Comparison of ENCODE assay signal across 18 cellular contexts in genomic region chr13:105616313-105617075, GRCh38.
A peak's percentile ranks its signal among the peaks of the same experiment; 100 is the strongest.
DNase-seq lines count a peak whose midpoint lies in the region; ATAC-seq and TF ChIP-seq lines count a peak whose summit lies in the region.
"Had no signal": no experiment of that assay in that cellular context is flagged by ENCODE, and none has a peak within 500 bp of the region (broad histone marks: within the 10 kb centered on the region; RNA-seq: fewer than 3 reads in every experiment).

No MANE protein-coding gene starts in this region.

- no peaks in the 10 kb centered on the region for H3K79me2 ChIP-seq in PC-9 (ENCODE audit: low read depth)

- peaks cover 10% of the 10 kb centered on the region for H3K4me1 Mint-ChIP-seq in nephron
- peaks cover 25% of the 10 kb centered on the region for H3K4me1 Mint-ChIP-seq in chondrocyte (ENCODE audit: low read depth)
- H3K4me1 Mint-ChIP-seq: B cell had no signal

- H3K4me3 Mint-ChIP-seq in nephron (no peak overlapping the region), chondrocyte (ENCODE audit: unreplicated experiment) (no peak overlapping the region)
- H3K4me3 Mint-ChIP-seq: B cell; CD4-positive, alpha-beta T cell; H9 had no signal

- BruUV-seq in PC-9 (replicated peaks; lab: Mats Ljungman, UMichigan): no TSS peak

- H3K36me3 Mint-ChIP-seq in nephron (ENCODE audit: low read depth) (no peaks in the 10 kb centered on the region), chondrocyte (ENCODE audit: low read depth) (no peaks in the 10 kb centered on the region)

- no peaks in the 10 kb centered on the region for H3K9me3 Mint-ChIP-seq in nephron
- H3K9me3 Mint-ChIP-seq in chondrocyte (ENCODE audit: low read depth): peaks cover 2% of the 10 kb centered on the region
- H3K9me3 Mint-ChIP-seq: CD4-positive, alpha-beta T cell; H9 had no signal

- no peak for ATAC-seq in HG03196 (IDR thresholded peaks at IDR 0.05; ENCODE audit: unreplicated experiment)

- H3K27ac ChIP-seq in PC-9: no peak overlapping the region

- H2AFZ ChIP-seq in PC-9: no peak overlapping the region

- H3K27ac Mint-ChIP-seq in nephron: peak overlapping the region in 2 of 3 experiments; percentile 22 to 34
- no peak overlapping the region for H3K27ac Mint-ChIP-seq in chondrocyte (ENCODE audit: unreplicated experiment)
- H3K27ac Mint-ChIP-seq: B cell; CD4-positive, alpha-beta T cell; H9 had no signal

- H3K27me3 ChIP-seq in PC-9 (ENCODE audit: insufficient read depth, low read depth): no peaks in the 10 kb centered on the region
- H3K27me3 ChIP-seq: MG63 had no signal

- no peak overlapping the region for H3K4me2 ChIP-seq in PC-9

- TF ChIP-seq CTCF in astrocyte of the spinal cord (IDR thresholded peaks at IDR 0.05; ENCODE audit: low read depth, low read length) (no peak), nephron (IDR thresholded peaks at IDR 0.05; ENCODE audit: unreplicated experiment in 3 of 3) (no peak), PC-9 (conservative IDR thresholded peaks at IDR 0.05) (no peak), chondrocyte (IDR thresholded peaks at IDR 0.05) (no peak)

- no peaks in the 10 kb centered on the region for H3K9me2 ChIP-seq in PC-9 (ENCODE audit: insufficient read depth)

- H3K4me3 ChIP-seq in astrocyte of the spinal cord (ENCODE audit: low read depth, low read length): no peak overlapping the region
- H3K4me3 ChIP-seq in PC-9: no peak overlapping the region
- H3K4me3 ChIP-seq: MG63 had no signal

- no peaks in the 10 kb centered on the region for H4K20me1 ChIP-seq in PC-9 (ENCODE audit: insufficient read depth)

- DNase-seq in EL: peak; percentile 23
- peak; percentile 22 for DNase-seq in LoVo (ENCODE audit: low spot score)
- peak; percentile 33 for DNase-seq in astrocyte of the spinal cord (ENCODE audit: low read depth, low spot score)
- DNase-seq in PC-9: no peak
- no peak for DNase-seq in cerebellar nuclear complex (lab: John Stamatoyannopoulos, UW)
- no peak for DNase-seq in chondrocyte (ENCODE audit: low spot score)
- DNase-seq: ACHN; CD4-positive, alpha-beta T cell; H9; KG1; MG63; NCI-H1105; NCI-H187; NCI-H510A; SHP77 treated with DMSO at 0.1 percent for 48 hours had no signal

- in situ Hi-C loops in astrocyte of the spinal cord (cut with HindIII; ENCODE audit: low sequenced_read_pairs): no loop called here

- H3F3A ChIP-seq in PC-9 (ENCODE audit: insufficient read depth, low read depth): no peaks in the 10 kb centered on the region

- no peaks in the 10 kb centered on the region for H3K36me3 ChIP-seq in PC-9 (ENCODE audit: low read depth)
- H3K36me3 ChIP-seq: MG63 had no signal

- CTCF ChIA-PET in PC-9 (lab: Charles Lee): no interaction called here

- H3K4me1 ChIP-seq in PC-9 (replicated peaks; ENCODE audit: insufficient read depth): no peaks in the 10 kb centered on the region

- H3K9me3 ChIP-seq in PC-9 (ENCODE audit: insufficient read depth, low read depth): no peaks in the 10 kb centered on the region
- H3K9me3 ChIP-seq: MG63 had no signal

- POLR2A ChIA-PET in PC-9 (lab: Charles Lee; ENCODE audit: unreplicated experiment): no interaction called here

- intact Hi-C loops in PC-9 (cut with micrococcal nuclease; ENCODE audit: unreplicated experiment): no loop called here

- H3K27me3 Mint-ChIP-seq in nephron (ENCODE audit: low read depth) (no peaks in the 10 kb centered on the region), chondrocyte (ENCODE audit: low read depth) (no peaks in the 10 kb centered on the region)
- H3K27me3 Mint-ChIP-seq: B cell; CD4-positive, alpha-beta T cell had no signal

Comparison
In these comparisons a context has a peak if more than half of its experiments do, and no peak if none do; other contexts are left out.
1. DNase-seq: peak in EL (single experiment), LoVo (single experiment) and astrocyte of the spinal cord (single experiment); none in PC-9 (0 of 2), cerebellar nuclear complex (0 of 2) and chondrocyte (single experiment).